ENCODE assay signal across 22 cellular contexts in the genomic region with DNA sequence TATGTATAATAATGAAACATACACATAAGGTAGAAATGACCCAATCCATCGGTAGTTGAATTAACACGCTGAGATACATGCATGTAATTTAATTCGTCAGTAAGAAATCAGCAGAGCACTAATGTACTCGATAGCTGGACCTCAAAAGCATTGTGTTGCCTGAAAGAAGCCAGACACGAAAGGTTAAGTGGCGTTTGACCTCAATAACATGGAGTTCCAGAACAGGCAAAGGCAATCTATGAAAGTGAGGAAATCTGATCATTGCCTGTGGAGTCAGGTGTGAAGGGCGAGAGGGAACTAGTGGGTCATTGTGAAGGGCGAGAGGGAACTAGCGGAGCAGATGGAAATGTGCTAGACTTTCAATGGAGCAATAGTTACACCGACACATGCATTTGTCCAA.
DNase-seq lines count a peak whose midpoint lies in the region; ATAC-seq and TF ChIP-seq lines count a peak whose summit lies in the region.
"Had no signal": no experiment of that assay in that cellular context is flagged by ENCODE, and none has a peak within 500 bp of the region (broad histone marks: within the 10 kb centered on the region; RNA-seq: fewer than 3 reads in every experiment).

No MANE protein-coding gene starts in this region.

- TF ChIP-seq POLR2A in vagina (IDR thresholded peaks at IDR 0.05), result no peak

- H3K27ac Mint-ChIP-seq in Caco-2 (ENCODE audit: unreplicated experiment), result no peak overlapping the region
- H3K27ac Mint-ChIP-seq: B cell; CD4-positive, CD25-positive, alpha-beta regulatory T cell; CD8-positive, alpha-beta T cell; GM23338; H9 had no signal

- H3K27me3 ChIP-seq in right atrium auricular region (no peaks in the 10 kb centered on the region), vagina (no peaks in the 10 kb centered on the region), Caco-2 (replicated peaks; ENCODE audit: control insufficient read depth, insufficient read depth, low read length) (no peaks in the 10 kb centered on the region)
- H3K27me3 ChIP-seq: BLaER1 had no signal

- no peaks in the 10 kb centered on the region for H3K36me3 ChIP-seq in right atrium auricular region
- H3K36me3 ChIP-seq in vagina, result no peaks in the 10 kb centered on the region
- H3K36me3 ChIP-seq in Caco-2 (ENCODE audit: control insufficient read depth, insufficient read depth, low read length), result no peaks in the 10 kb centered on the region
- H3K36me3 ChIP-seq: BLaER1 had no signal

- no peaks in the 10 kb centered on the region for H3K9me3 Mint-ChIP-seq in Caco-2 (ENCODE audit: unreplicated experiment)
- H3K9me3 Mint-ChIP-seq: CD8-positive, alpha-beta T cell had no signal

- TF ChIP-seq CTCF in right atrium auricular region (IDR thresholded peaks at IDR 0.05), result no peak
- no peak for TF ChIP-seq CTCF in vagina (IDR thresholded peaks at IDR 0.05)
- TF ChIP-seq CTCF in Caco-2 (IDR thresholded peaks at IDR 0.05; ENCODE audit: insufficient read depth in 1 of 2, low read depth in 1 of 2, low read length in 1 of 2, severe bottlenecking in 1 of 2, unreplicated experiment in 1 of 2), result no peak

- CTCF ChIA-PET in Caco-2 (lab: Charles Lee), result no interaction called here

- POLR2A ChIA-PET in Caco-2 (lab: Charles Lee), result no interaction called here

- H3K9me3 ChIP-seq in right atrium auricular region (no peaks in the 10 kb centered on the region), vagina (no peaks in the 10 kb centered on the region), Caco-2 (no peaks in the 10 kb centered on the region)
- H3K9me3 ChIP-seq: BLaER1 had no signal

- H3K27ac ChIP-seq in right atrium auricular region, result no peak overlapping the region
- H3K27ac ChIP-seq in vagina, result no peak overlapping the region
- H3K27ac ChIP-seq: 22Rv1, BLaER1, C4-2B had no signal

- no peaks in the 10 kb centered on the region for H3K36me3 Mint-ChIP-seq in Caco-2 (ENCODE audit: insufficient read depth, unreplicated experiment)
- H3K36me3 Mint-ChIP-seq: CD4-positive, CD25-positive, alpha-beta regulatory T cell; CD8-positive, alpha-beta T cell had no signal

- ATAC-seq in left ventricle myocardium superior, result no peak
- ATAC-seq: CD8-positive, alpha-beta T cell; GM12878; GM23338; HCT116 had no signal

- DNase-seq in NCI-H748 (lab: John Stamatoyannopoulos, UW; ENCODE audit: unreplicated experiment) (peak; percentile 12), NCI-H748 treated with DMSO at 0.1 percent for 48 hours (lab: John Stamatoyannopoulos, UW) (no peak), right atrium auricular region (ENCODE audit: low spot score) (peak; percentile 13), left ventricle myocardium superior (no peak), left kidney (ENCODE audit: low read depth, low spot score) (peak; percentile 14), vagina (ENCODE audit: extremely low spot score in 2 of 2) (peak; percentile 37 to 49), hypothalamus (lab: John Stamatoyannopoulos, UW) (no peak), Caco-2 (no peak)
- DNase-seq: CD4-positive, CD25-positive, alpha-beta regulatory T cell; CD8-positive, alpha-beta T cell; DMS 273 treated with DMSO at 0.1 percent for 48 hours; DMS79; EL; GDM1; H9 had no signal

- no peak overlapping the region for H3K4me3 ChIP-seq in right atrium auricular region
- no peak overlapping the region for H3K4me3 ChIP-seq in vagina
- H3K4me3 ChIP-seq in Caco-2 (ENCODE audit: low read depth, low read length), result no peak overlapping the region
- H3K4me3 ChIP-seq: BLaER1, GM12878, GM23338 had no signal

- H3K27me3 Mint-ChIP-seq in Caco-2 (ENCODE audit: insufficient read depth, unreplicated experiment), result no peaks in the 10 kb centered on the region
- H3K27me3 Mint-ChIP-seq: B cell; CD4-positive, CD25-positive, alpha-beta regulatory T cell had no signal

- no TSS peak for BruUV-seq in Caco-2 (replicated peaks; lab: Mats Ljungman, UMichigan)

- intact Hi-C loops in left ventricle myocardium superior (cut with micrococcal nuclease), result no loop called here
- intact Hi-C loops in vagina (cut with DNase I), result no loop called here
- intact Hi-C loops in Caco-2 (cut with micrococcal nuclease; ENCODE audit: unreplicated experiment), result no loop called here

- H3K4me1 Mint-ChIP-seq in Caco-2 (ENCODE audit: low read depth, unreplicated experiment), result no peaks in the 10 kb centered on the region
- H3K4me1 Mint-ChIP-seq: B cell; CD4-positive, CD25-positive, alpha-beta regulatory T cell; GM23338 had no signal

- H3K4me3 Mint-ChIP-seq in Caco-2 (ENCODE audit: unreplicated experiment), result no peak overlapping the region
- H3K4me3 Mint-ChIP-seq: B cell; CD4-positive, CD25-positive, alpha-beta regulatory T cell; CD8-positive, alpha-beta T cell; GM23338; H9 had no signal

- H3K4me1 ChIP-seq in right atrium auricular region (no peaks in the 10 kb centered on the region), vagina (no peaks in the 10 kb centered on the region), Caco-2 (peaks cover 4% of the 10 kb centered on the region; the same call in 1 of the 2 replicates)
- H3K4me1 ChIP-seq: BLaER1 had no signal

Comparison
In these comparisons a context has a peak if more than half of its experiments do, and no peak if none do; other contexts are left out.
1. DNase-seq: peak in NCI-H748 (single experiment), right atrium auricular region (single experiment), left kidney (single experiment) and vagina (2 of 2); none in NCI-H748 treated with DMSO at 0.1 percent for 48 hours (single experiment), left ventricle myocardium superior (single experiment), hypothalamus (0 of 51) and Caco-2 (0 of 2).